Comparison of ENCODE assay signal across 8 cellular contexts in genomic region chr2:85594715-85595377, GRCh38. TPM values are rescaled to one million over a fixed set of nuclear protein-coding genes. Genes with fewer than 3 reads are reported as not detected.
A peak's percentile ranks its signal among the peaks of the same experiment; 100 is the strongest.
DNase-seq lines count a peak whose midpoint lies in the region; ATAC-seq and TF ChIP-seq lines count a peak whose summit lies in the region.

No MANE protein-coding gene starts in this region.

- H3K4me1 Mint-ChIP-seq in brain = peaks cover 36% of the 10 kb centered on the region

- no peaks in the 10 kb centered on the region for H3K36me3 ChIP-seq in BE2C

- peak overlapping the region; percentile 97 to 99 (median 99) for H3K27ac Mint-ChIP-seq in brain

- H3K4me3 ChIP-seq in BE2C (ENCODE audit: low read depth, low read length) (peak overlapping the region; percentile 76), mononuclear cell (ENCODE audit: low read length) (peak overlapping the region; percentile 97)

- TF ChIP-seq CTCF in BE2C (IDR thresholded peaks at IDR 0.05; ENCODE audit: low read depth, low read length) (no peak), brain (conservative IDR thresholded peaks at IDR 0.05) (no peak)

- H3K27me3 ChIP-seq in BE2C (no peaks in the 10 kb centered on the region), mononuclear cell (ENCODE audit: insufficient read depth, low read length) (no peaks in the 10 kb centered on the region)

- H3K27me3 Mint-ChIP-seq in brain = peaks cover 20% of the 10 kb centered on the region

- no peak for DNase-seq in BE2C
- DNase-seq in amygdala (lab: John Stamatoyannopoulos, UW) = no peak
- DNase-seq in T1000 (lab: John Stamatoyannopoulos, UW) = no peak
- DNase-seq in effector CD4-positive, alpha-beta T cell = no peak

- H3K36me3 Mint-ChIP-seq in brain = peaks cover 10% of the 10 kb centered on the region

- peak overlapping the region; percentile 96 to 99 (median 98) for H3K4me3 Mint-ChIP-seq in brain

- peaks cover 0 to 5% (median 0%) of the 10 kb centered on the region in 5 experiments for H3K9me3 Mint-ChIP-seq in brain

- H3K4me1 ChIP-seq in BE2C = no peaks in the 10 kb centered on the region
- peaks cover 55% of the 10 kb centered on the region for H3K4me1 ChIP-seq in mononuclear cell (ENCODE audit: insufficient read depth, low read length)

- ATAC-seq in GM19395 (IDR thresholded peaks at IDR 0.05; ENCODE audit: unreplicated experiment) (peak; percentile 58), HG03457 (IDR thresholded peaks at IDR 0.05; ENCODE audit: unreplicated experiment) (peak; percentile 28)

- H3K9me3 ChIP-seq in BE2C (no peaks in the 10 kb centered on the region), mononuclear cell (ENCODE audit: low read depth, low read length) (no peaks in the 10 kb centered on the region)

RNA-seq across cellular contexts. Expression of gene RNF181, which starts 0.7 kb away (rescaled TPM):
- polyA plus RNA-seq in BE2C (2012; ENCODE audit: insufficient read depth, insufficient read length, low read depth) = 233 TPM
- 145 TPM for polyA plus RNA-seq in brain (ENCODE audit: insufficient read depth, low read depth, low replicate concordance)
- total RNA-seq in mononuclear cell = 55.9 TPM

RNA-seq across cellular contexts. Expression of gene TMEM150A, which starts 7.7 kb away (rescaled TPM):
- polyA plus RNA-seq in BE2C (2012; ENCODE audit: insufficient read depth, insufficient read length, low read depth) = 16.1 TPM
- 5.6 TPM for polyA plus RNA-seq in brain (ENCODE audit: insufficient read depth, low read depth, low replicate concordance)
- total RNA-seq in mononuclear cell = 3.1 TPM

RNA-seq across cellular contexts. Expression of gene VAMP5, which starts 10.6 kb away (rescaled TPM):
- polyA plus RNA-seq in BE2C (2012; ENCODE audit: insufficient read depth, insufficient read length, low read depth) = 9.8 TPM
- polyA plus RNA-seq in brain (ENCODE audit: insufficient read depth, low read depth, low replicate concordance) = 37.0 TPM
- 8.9 TPM for total RNA-seq in mononuclear cell

RNA-seq across cellular contexts. Expression of gene C2orf68, which starts 17.0 kb away (rescaled TPM):
- 22.6 TPM for polyA plus RNA-seq in BE2C (2012; ENCODE audit: insufficient read depth, insufficient read length, low read depth)
- 26.4 TPM for polyA plus RNA-seq in brain (ENCODE audit: insufficient read depth, low read depth, low replicate concordance)
- 24.0 TPM for total RNA-seq in mononuclear cell

RNA-seq across cellular contexts. Expression of gene VAMP8, which starts 17.5 kb away (rescaled TPM):
- polyA plus RNA-seq in BE2C (2012; ENCODE audit: insufficient read depth, insufficient read length, low read depth) = 1.4 TPM
- polyA plus RNA-seq in brain (ENCODE audit: insufficient read depth, low read depth, low replicate concordance) = 14.1 TPM
- total RNA-seq in mononuclear cell = 27.6 TPM
